ENCODE assay signal across 14 cellular contexts in genomic region chr21:42469272-42469671, GRCh38. TPM values are rescaled to one million over a fixed set of nuclear protein-coding genes. Genes with fewer than 3 reads are reported as not detected.
DNase-seq lines count a peak whose midpoint lies in the region; ATAC-seq and TF ChIP-seq lines count a peak whose summit lies in the region.
"Had no signal": no experiment of that assay in that cellular context is flagged by ENCODE, and none has a peak within 500 bp of the region (broad histone marks: within the 10 kb centered on the region; RNA-seq: fewer than 3 reads in every experiment).

No MANE protein-coding gene starts in this region.

- H3K27me3 Mint-ChIP-seq in glutamatergic neuron (ENCODE audit: unreplicated experiment) = peaks cover 3% of the 10 kb centered on the region

- no peak overlapping the region for H3K4me3 Mint-ChIP-seq in glutamatergic neuron (ENCODE audit: unreplicated experiment)

- no peak overlapping the region for H2AFZ ChIP-seq in hepatocyte

- peaks cover 32% of the 10 kb centered on the region for H3K4me1 ChIP-seq in hepatocyte (ENCODE audit: insufficient read depth)
- no peaks in the 10 kb centered on the region for H3K4me1 ChIP-seq in right cardiac atrium (ENCODE audit: control insufficient read depth, insufficient read depth, low read length)
- H3K4me1 ChIP-seq: adrenal gland had no signal

- H3K4me2 ChIP-seq in hepatocyte = peak overlapping the region; percentile 50

- peaks cover 13% of the 10 kb centered on the region for H3K4me1 Mint-ChIP-seq in glutamatergic neuron (ENCODE audit: low read depth, unreplicated experiment)

- H3K9me2 ChIP-seq in hepatocyte (replicated peaks; ENCODE audit: insufficient read depth) = no peaks in the 10 kb centered on the region

- H3K36me3 ChIP-seq in hepatocyte (replicated peaks; ENCODE audit: insufficient read depth, low read depth) = no peaks in the 10 kb centered on the region
- H3K36me3 ChIP-seq: adrenal gland had no signal

- no peaks in the 10 kb centered on the region for H3K36me3 Mint-ChIP-seq in glutamatergic neuron (ENCODE audit: unreplicated experiment)

- H3K27me3 ChIP-seq in hepatocyte (no peaks in the 10 kb centered on the region), right cardiac atrium (ENCODE audit: control insufficient read depth, insufficient read depth) (no peaks in the 10 kb centered on the region)
- H3K27me3 ChIP-seq: adrenal gland had no signal

- peaks cover 2% of the 10 kb centered on the region for H3K9me3 Mint-ChIP-seq in glutamatergic neuron (ENCODE audit: unreplicated experiment)

- H3K9me3 ChIP-seq in hepatocyte (ENCODE audit: low read depth) (no peaks in the 10 kb centered on the region), right cardiac atrium (ENCODE audit: control insufficient read depth, low read length) (no peaks in the 10 kb centered on the region)
- H3K9me3 ChIP-seq: adrenal gland had no signal

- no peak overlapping the region for H3K4me3 ChIP-seq in GM12865 (ENCODE audit: low read depth, low read length)
- H3K4me3 ChIP-seq in hepatocyte = no peak overlapping the region
- no peak overlapping the region for H3K4me3 ChIP-seq in right cardiac atrium (ENCODE audit: low read length)
- H3K4me3 ChIP-seq: adrenal gland had no signal

- 70% methylated on average over 2 of the region's 2 CpGs for WGBS in hepatocyte (ENCODE audit: low lambda C conversion rate, missing lambda C conversion rate)
- WGBS in right cardiac atrium = 85% methylated on average over 2 of the region's 2 CpGs

- DNase-seq in GM12865 (ENCODE audit: low read depth) (peak; percentile 78), hepatocyte (ENCODE audit: low spot score) (peak; percentile 73), right cardiac atrium (no peak), NCI-H774 (lab: John Stamatoyannopoulos, UW) (no peak), glutamatergic neuron (no peak)
- DNase-seq: DMS153, NCI-H510A, retina, RPMI8226, T-helper 9 cell had no signal

- no peaks in the 10 kb centered on the region for H4K20me1 ChIP-seq in hepatocyte (ENCODE audit: insufficient read depth, poor library complexity, severe bottlenecking)

- H3K27ac ChIP-seq in hepatocyte (peak overlapping the region; percentile 95), right cardiac atrium (ENCODE audit: low read length) (no peak overlapping the region)
- H3K27ac ChIP-seq: adrenal gland had no signal

- H3K27ac Mint-ChIP-seq in glutamatergic neuron (ENCODE audit: unreplicated experiment) = no peak overlapping the region

- intact Hi-C loops in right cardiac atrium (cut with DNase I) = no loop called here

- no peak for TF ChIP-seq CTCF in GM12865 (IDR thresholded peaks at IDR 0.05; ENCODE audit: insufficient read depth, low read depth, low read length, missing control alignments)
- no peak for TF ChIP-seq CTCF in hepatocyte (IDR thresholded peaks at IDR 0.05; ENCODE audit: poor library complexity)
- TF ChIP-seq CTCF in glutamatergic neuron (IDR thresholded peaks at IDR 0.05; ENCODE audit: partially characterized antibody, unreplicated experiment) = no peak

- ATAC-seq in GM21360 (IDR thresholded peaks at IDR 0.05; ENCODE audit: unreplicated experiment) (peak; percentile 38), HG03439 (IDR thresholded peaks at IDR 0.05; ENCODE audit: unreplicated experiment) (peak; percentile 43), HG02970 (IDR thresholded peaks at IDR 0.05; ENCODE audit: low FRiP score, unreplicated experiment) (no peak), right cardiac atrium (no peak)

- no peaks in the 10 kb centered on the region for H3K79me2 ChIP-seq in hepatocyte

RNA-seq across cellular contexts. Expression of gene RSPH1, which starts 26.8 kb away (rescaled TPM):
- total RNA-seq in hepatocyte = 0.60 and 1.3 TPM in 2 replicates
- 1.8 and 3.0 TPM in 2 replicates for polyA plus RNA-seq in hepatocyte
- total RNA-seq in right cardiac atrium = not detected
- not detected for polyA plus RNA-seq in right cardiac atrium
- 0.42 TPM for total RNA-seq in glutamatergic neuron (ENCODE audit: unreplicated experiment)

RNA-seq across cellular contexts. Expression of gene SLC37A1, which starts 44.4 kb away (rescaled TPM):
- 13.1 and 17.9 TPM in 2 replicates for total RNA-seq in hepatocyte
- polyA plus RNA-seq in hepatocyte = 18.5 and 26.9 TPM in 2 replicates
- total RNA-seq in right cardiac atrium = 1 to 10 TPM; 2.7 to 2.9 (median 2.9) TPM
- polyA plus RNA-seq in right cardiac atrium = 1.9 TPM
- total RNA-seq in glutamatergic neuron (ENCODE audit: unreplicated experiment) = 65.7 TPM

Comparison
In these comparisons a context has a peak if more than half of its experiments do, and no peak if none do; other contexts are left out.
1. DNase-seq: peak in GM12865 (single experiment) and hepatocyte (single experiment); none in right cardiac atrium (0 of 3), NCI-H774 (single experiment) and glutamatergic neuron (single experiment).
2. ATAC-seq: peak in GM21360 (single experiment) and HG03439 (single experiment); none in HG02970 (single experiment) and right cardiac atrium (0 of 2).